1 cellular context compared by ENCODE assay signal in genomic region chr12:12439636-12440035, GRCh38.
TF ChIP-seq lines count a peak whose summit lies in the region.

No MANE protein-coding gene starts in this region.

TF ChIP-seq in A549, 52 proteins besides CTCF, POLR2A, EP300 and RAD21 (continued from another document):
- TF ChIP-seq ELK1 (IDR thresholded peaks at IDR 0.05; ENCODE audit: low read depth, low read length) (no peak), FOSL2 (IDR thresholded peaks at IDR 0.05) (peak; percentile 86), FOSL2 (CRISPR knock-in tag; IDR thresholded peaks at IDR 0.05) (peak; percentile 85), FOXS1 (CRISPR knock-in tag; IDR thresholded peaks at IDR 0.05) (no peak), USF2 (IDR thresholded peaks at IDR 0.05) (no peak), JUNB (IDR thresholded peaks at IDR 0.05) (peak; percentile 89), FOSB (CRISPR knock-in tag; IDR thresholded peaks at IDR 0.05) (no peak), SREBF2 (IDR thresholded peaks at IDR 0.05) (no peak), KDM5A (IDR thresholded peaks at IDR 0.05) (no peak), TFCP2L1 (CRISPR knock-in tag; IDR thresholded peaks at IDR 0.05) (no peak), E2F6 (IDR thresholded peaks at IDR 0.05; ENCODE audit: borderline replicate concordance, low read depth) (no peak), ZFP36 (IDR thresholded peaks at IDR 0.05; ENCODE audit: borderline replicate concordance, partially characterized antibody) (no peak), ATOH8 (CRISPR knock-in tag; IDR thresholded peaks at IDR 0.05; ENCODE audit: low read depth) (no peak), SMC3 (IDR thresholded peaks at IDR 0.05) (peak; percentile 26; the same call in 1 of the 3 replicates), ZNF302 (CRISPR knock-in tag; IDR thresholded peaks at IDR 0.05) (no peak), ESRRA (IDR thresholded peaks at IDR 0.05; ENCODE audit: borderline replicate concordance, low read length) (no peak), HES2 (IDR thresholded peaks at IDR 0.05) (peak; percentile 77), BCL3 (IDR thresholded peaks at IDR 0.05) (peak; percentile 62; the same call in 1 of the 3 replicates), ZSCAN20 (CRISPR knock-in tag; IDR thresholded peaks at IDR 0.05) (no peak), CHD2 (IDR thresholded peaks at IDR 0.05; ENCODE audit: low read length, partially characterized antibody) (no peak), JUN (IDR thresholded peaks at IDR 0.05) (peak; percentile 71 to 76; a peak in 3 of 5 replicates), MAFK (IDR thresholded peaks at IDR 0.05; ENCODE audit: partially characterized antibody) (no peak), TP53 (CRISPR knock-in tag; IDR thresholded peaks at IDR 0.05) (no peak), PHF8 (IDR thresholded peaks at IDR 0.05; ENCODE audit: borderline replicate concordance, low read depth) (no peak), BHLHE40 (IDR thresholded peaks at IDR 0.05; ENCODE audit: low read depth, low read length) (no peak), HDAC2 (IDR thresholded peaks at IDR 0.05) (no peak), PBX3 (IDR thresholded peaks at IDR 0.05) (0 out of 2 replicates have a peak, but pooled peaks have one; percentile 27), HMGXB4 (CRISPR knock-in tag; IDR thresholded peaks at IDR 0.05; ENCODE audit: borderline replicate concordance) (no peak), HOXA7 (CRISPR knock-in tag; IDR thresholded peaks at IDR 0.05) (no peak), CBX8 (IDR thresholded peaks at IDR 0.05) (no peak), MAZ (IDR thresholded peaks at IDR 0.05; ENCODE audit: borderline replicate concordance, low read depth, low read length) (no peak), EHF (CRISPR knock-in tag; IDR thresholded peaks at IDR 0.05) (no peak), RCOR1 (IDR thresholded peaks at IDR 0.05; ENCODE audit: low read depth, low read length) (no peak), RFX5 (IDR thresholded peaks at IDR 0.05) (no peak), MYC (IDR thresholded peaks at IDR 0.05; ENCODE audit: borderline replicate concordance, low read length) (no peak), ZC3H11A (IDR thresholded peaks at IDR 0.05) (no peak), EHMT2 (IDR thresholded peaks at IDR 0.05; ENCODE audit: low read depth) (no peak), HOXB5 (CRISPR knock-in tag; IDR thresholded peaks at IDR 0.05) (0 out of 2 replicates have a peak, but pooled peaks have one; percentile 18), RNF2 (IDR thresholded peaks at IDR 0.05; ENCODE audit: borderline replicate concordance, low read depth) (no peak), MAX (IDR thresholded peaks at IDR 0.05) (peak; percentile 51), POLR2AphosphoS2 (conservative IDR thresholded peaks at IDR 0.05; ENCODE audit: low read length) (no peak), GATA3 (IDR thresholded peaks at IDR 0.05; ENCODE audit: borderline replicate concordance) (peak; percentile 48; the same call in 1 of the 2 replicates)
